In the genomic region with DNA sequence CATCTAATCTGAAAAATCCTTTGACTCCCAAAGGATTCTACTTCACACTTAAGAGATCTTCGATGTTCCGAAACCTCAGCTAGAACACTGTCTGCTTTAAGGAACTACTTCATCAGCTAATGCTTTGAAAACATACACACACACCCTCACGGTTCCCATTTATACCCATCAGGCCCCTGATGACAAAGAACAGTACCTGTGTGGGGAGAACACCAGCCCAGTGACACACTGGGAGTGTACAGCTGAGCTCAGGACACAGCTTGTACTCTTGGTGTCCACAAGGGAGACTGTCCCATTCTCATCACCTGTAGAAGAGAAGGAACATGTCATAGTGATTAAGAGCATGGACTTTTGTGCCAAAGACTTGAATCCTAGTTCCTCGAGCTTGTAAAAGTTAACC, we compare ENCODE assay signal across 23 cellular contexts. TPM values are rescaled to one million over a fixed set of nuclear protein-coding genes. Genes with fewer than 3 reads are reported as not detected.
DNase-seq lines count a peak whose midpoint lies in the region; ATAC-seq and TF ChIP-seq lines count a peak whose summit lies in the region.
"Had no signal": no experiment of that assay in that cellular context is flagged by ENCODE, and none has a peak within 500 bp of the region (broad histone marks: within the 10 kb centered on the region; RNA-seq: fewer than 3 reads in every experiment).

No MANE protein-coding gene starts in this region.

- POLR2A ChIA-PET in CD8-positive, alpha-beta memory T cell (lab: Charles Lee): no interaction called here
- POLR2A ChIA-PET in activated CD8-positive, alpha-beta T cell treated with anti-CD3 and anti-CD28 coated beads, Interleukin-2, amount 10 ng/mL, durations not matched to agents 7 days and 5 days (lab: Charles Lee): interaction anchor here (1.0 kb wide), 1 partner anchor 65 kb away, joined by 3 read pairs; no protein-coding TSS in a partner anchor

- H3K36me3 ChIP-seq in CD8-positive, alpha-beta memory T cell (ENCODE audit: insufficient read depth, low read length): peaks cover 49% of the 10 kb centered on the region
- H3K36me3 ChIP-seq in psoas muscle (ENCODE audit: insufficient read depth in 1 of 2, low read depth in 1 of 2): peaks cover 26 to 99% of the 10 kb centered on the region in 2 donors

- H3K4me3 Mint-ChIP-seq in activated T-cell treated with anti-CD3 and anti-CD28 coated beads, Interleukin-2, amount 50 U/mL, for 24 hours: no peak overlapping the region
- no peak overlapping the region for H3K4me3 Mint-ChIP-seq in CD8-positive, alpha-beta memory T cell
- no peak overlapping the region for H3K4me3 Mint-ChIP-seq in activated CD8-positive, alpha-beta T cell treated with anti-CD3 and anti-CD28 coated beads, Interleukin-2, amount 10 ng/mL, durations not matched to agents 7 days and 5 days
- no peak overlapping the region for H3K4me3 Mint-ChIP-seq in progenitor cell of endocrine pancreas (ENCODE audit: low read depth)

- peak overlapping the region; percentile 80 for H3K27ac Mint-ChIP-seq in activated T-cell treated with anti-CD3 and anti-CD28 coated beads, Interleukin-2, amount 50 U/mL, for 24 hours
- peak overlapping the region in 6 of 8 donors; percentile 33 to 70 (median 58) for H3K27ac Mint-ChIP-seq in CD8-positive, alpha-beta memory T cell
- H3K27ac Mint-ChIP-seq in activated CD8-positive, alpha-beta T cell treated with anti-CD3 and anti-CD28 coated beads, Interleukin-2, amount 10 ng/mL, durations not matched to agents 7 days and 5 days: peak overlapping the region; percentile 56
- peak overlapping the region; percentile 33 for H3K27ac Mint-ChIP-seq in progenitor cell of endocrine pancreas

- TF ChIP-seq CTCF in progenitor cell of endocrine pancreas (IDR thresholded peaks at IDR 0.05; ENCODE audit: unreplicated experiment) (no peak), psoas muscle (IDR thresholded peaks at IDR 0.05) (no peak)

- no peaks in the 10 kb centered on the region for H3K27me3 ChIP-seq in CD8-positive, alpha-beta memory T cell (ENCODE audit: insufficient read depth, low read length, poor library complexity, severe bottlenecking)
- no peaks in the 10 kb centered on the region for H3K27me3 ChIP-seq in psoas muscle (ENCODE audit: insufficient read depth in 3 of 3, low read length in 2 of 3)
- H3K27me3 ChIP-seq: BLaER1 treated with 17β-estradiol and CSF1 and Interleukin-3, amounts not matched to agents 10 nM and 100 nM; colonic mucosa; heart left ventricle had no signal

- CTCF ChIA-PET in CD8-positive, alpha-beta memory T cell (lab: Charles Lee): interaction anchor here (1.0 to 1.2 kb wide), 3 partner anchors 9 to 217 kb away, joined by 3 read pairs; no protein-coding TSS in a partner anchor
- CTCF ChIA-PET in activated CD8-positive, alpha-beta T cell treated with anti-CD3 and anti-CD28 coated beads, Interleukin-2, amount 10 ng/mL, durations not matched to agents 7 days and 5 days (lab: Charles Lee): interaction anchor here (0.7 to 3.4 kb wide), 14 partner anchors 9 to 313 kb away, joined by 3 to 16 read pairs (median 4); no protein-coding TSS in a partner anchor

- H3K27ac ChIP-seq in CD8-positive, alpha-beta memory T cell (ENCODE audit: low read depth, low read length): no peak overlapping the region
- no peak overlapping the region for H3K27ac ChIP-seq in psoas muscle
- H3K27ac ChIP-seq: BLaER1 treated with 17β-estradiol and CSF1 and Interleukin-3, amounts not matched to agents 10 nM and 100 nM; colonic mucosa; heart left ventricle; SK-N-MC had no signal

- no peaks in the 10 kb centered on the region for H3K9me3 Mint-ChIP-seq in activated T-cell treated with anti-CD3 and anti-CD28 coated beads, Interleukin-2, amount 50 U/mL, for 24 hours
- H3K9me3 Mint-ChIP-seq in CD8-positive, alpha-beta memory T cell: no peaks in the 10 kb centered on the region
- H3K9me3 Mint-ChIP-seq in activated CD8-positive, alpha-beta T cell treated with anti-CD3 and anti-CD28 coated beads, Interleukin-2, amount 10 ng/mL, durations not matched to agents 7 days and 5 days (ENCODE audit: insufficient read depth): no peaks in the 10 kb centered on the region
- H3K9me3 Mint-ChIP-seq in progenitor cell of endocrine pancreas (ENCODE audit: low read depth): no peaks in the 10 kb centered on the region

- H3K9me3 ChIP-seq in CD8-positive, alpha-beta memory T cell (ENCODE audit: low read length): no peaks in the 10 kb centered on the region
- no peaks in the 10 kb centered on the region for H3K9me3 ChIP-seq in psoas muscle
- H3K9me3 ChIP-seq: BLaER1 treated with 17β-estradiol and CSF1 and Interleukin-3, amounts not matched to agents 10 nM and 100 nM; colonic mucosa; heart left ventricle had no signal

- no peak for DNase-seq in activated T-cell treated with anti-CD3 and anti-CD28 coated beads, Interleukin-2, amount 50 U/mL, for 24 hours
- no peak for DNase-seq in activated T-cell treated with anti-CD3 and anti-CD28 coated beads, Interleukin-2, amount 50 U/mL, for 1 hour
- DNase-seq in CD8-positive, alpha-beta memory T cell: no peak
- no peak for DNase-seq in activated CD8-positive, alpha-beta T cell treated with anti-CD3 and anti-CD28 coated beads, Interleukin-2, amount 10 ng/mL, durations not matched to agents 7 days and 5 days
- no peak for DNase-seq in progenitor cell of endocrine pancreas (ENCODE audit: low spot score, unreplicated experiment)
- no peak for DNase-seq in psoas muscle
- no peak for DNase-seq in islet precursor cell
- DNase-seq: amygdala; colonic mucosa; effector memory CD4-positive, alpha-beta T cell; erythroblast; HCEC 1CT; heart left ventricle; IMR-90; NCI-H1092 treated with DMSO at 0.1 percent for 48 hours; NCI-H1930; NCI-H226; NCI-H774; RPMI8226; stimulated activated naive CD4-positive, alpha-beta T cell had no signal

- H3K4me1 Mint-ChIP-seq in activated T-cell treated with anti-CD3 and anti-CD28 coated beads, Interleukin-2, amount 50 U/mL, for 24 hours (ENCODE audit: low read depth): peaks cover 65% of the 10 kb centered on the region
- peaks cover 28 to 53% (median 41%) of the 10 kb centered on the region in 3 donors for H3K4me1 Mint-ChIP-seq in CD8-positive, alpha-beta memory T cell
- peaks cover 56% of the 10 kb centered on the region for H3K4me1 Mint-ChIP-seq in activated CD8-positive, alpha-beta T cell treated with anti-CD3 and anti-CD28 coated beads, Interleukin-2, amount 10 ng/mL, durations not matched to agents 7 days and 5 days (ENCODE audit: low read depth)
- H3K4me1 Mint-ChIP-seq in progenitor cell of endocrine pancreas (ENCODE audit: low read depth): peaks cover 45% of the 10 kb centered on the region

- H3K36me3 Mint-ChIP-seq in activated T-cell treated with anti-CD3 and anti-CD28 coated beads, Interleukin-2, amount 50 U/mL, for 24 hours (ENCODE audit: low read depth): peaks cover 99% of the 10 kb centered on the region
- H3K36me3 Mint-ChIP-seq in CD8-positive, alpha-beta memory T cell: peaks cover 0 to 90% (median 28%) of the 10 kb centered on the region in 3 donors
- H3K36me3 Mint-ChIP-seq in activated CD8-positive, alpha-beta T cell treated with anti-CD3 and anti-CD28 coated beads, Interleukin-2, amount 10 ng/mL, durations not matched to agents 7 days and 5 days (ENCODE audit: low read depth): peaks cover 84% of the 10 kb centered on the region
- H3K36me3 Mint-ChIP-seq in progenitor cell of endocrine pancreas (ENCODE audit: insufficient read depth): peaks cover 59% of the 10 kb centered on the region

- H3K27me3 Mint-ChIP-seq in activated T-cell treated with anti-CD3 and anti-CD28 coated beads, Interleukin-2, amount 50 U/mL, for 24 hours: no peaks in the 10 kb centered on the region
- peaks cover 0 to 3% of the 10 kb centered on the region in 2 donors for H3K27me3 Mint-ChIP-seq in CD8-positive, alpha-beta memory T cell
- H3K27me3 Mint-ChIP-seq in activated CD8-positive, alpha-beta T cell treated with anti-CD3 and anti-CD28 coated beads, Interleukin-2, amount 10 ng/mL, durations not matched to agents 7 days and 5 days (ENCODE audit: low read depth): no peaks in the 10 kb centered on the region
- H3K27me3 Mint-ChIP-seq in progenitor cell of endocrine pancreas: no peaks in the 10 kb centered on the region

- no peak for ATAC-seq in activated CD8-positive, alpha-beta T cell treated with anti-CD3 and anti-CD28 coated beads, Interleukin-2, amount 10 ng/mL, durations not matched to agents 7 days and 5 days
- ATAC-seq in psoas muscle (no peak), HG02973 (IDR thresholded peaks at IDR 0.05; ENCODE audit: unreplicated experiment) (no peak)

- H3K4me1 ChIP-seq in CD8-positive, alpha-beta memory T cell (ENCODE audit: insufficient read depth, low read length): peaks cover 25% of the 10 kb centered on the region
- no peaks in the 10 kb centered on the region for H3K4me1 ChIP-seq in psoas muscle
- H3K4me1 ChIP-seq: colonic mucosa had no signal

- intact Hi-C loops in psoas muscle (cut with DNase I): loop anchor here (5.0 to 10.0 kb wide), 3 partner anchors 60 to 1098 kb away; a partner anchor contains a TSS

- 80 to 85% (median 82%) methylated on average over 4 of the region's 4 CpGs for WGBS in psoas muscle, 3 donors

- no peak overlapping the region for H3K4me3 ChIP-seq in CD8-positive, alpha-beta memory T cell (ENCODE audit: low read length)
- H3K4me3 ChIP-seq in psoas muscle: no peak overlapping the region
- H3K4me3 ChIP-seq: BLaER1 treated with 17β-estradiol and CSF1 and Interleukin-3, amounts not matched to agents 10 nM and 100 nM; colonic mucosa; heart left ventricle; SK-N-MC had no signal

RNA-seq across cellular contexts. Expression of a gene that starts 6.6 kb away (rescaled TPM):
- total RNA-seq in CD8-positive, alpha-beta memory T cell: 10 to 100 TPM; 73.2 to 74.7 TPM
- polyA plus RNA-seq in CD8-positive, alpha-beta memory T cell: 42.2 TPM
- 10 to 100 TPM; 54.3 to 57.8 TPM for total RNA-seq in activated CD8-positive, alpha-beta T cell treated with anti-CD3 and anti-CD28 coated beads, Interleukin-2, amount 10 ng/mL, durations not matched to agents 7 days and 5 days
- total RNA-seq in progenitor cell of endocrine pancreas: 91.2 and 93.6 TPM in 2 replicates
- total RNA-seq in psoas muscle: 10 to 100 TPM; 35.3 to 48.2 (median 42.9) TPM
- 100 to 1,000 TPM in 1 of 3 donors, 10 to 100 TPM in 2; 36.7 to 103 (median 62.7) TPM for polyA plus RNA-seq in psoas muscle

RNA-seq across cellular contexts. Expression of a gene that starts 6.8 kb away (rescaled TPM):
- 100 to 1,000 TPM; 351 to 360 TPM for total RNA-seq in CD8-positive, alpha-beta memory T cell
- 455 TPM for polyA plus RNA-seq in CD8-positive, alpha-beta memory T cell
- 100 to 1,000 TPM; 396 to 404 TPM for total RNA-seq in activated CD8-positive, alpha-beta T cell treated with anti-CD3 and anti-CD28 coated beads, Interleukin-2, amount 10 ng/mL, durations not matched to agents 7 days and 5 days
- total RNA-seq in progenitor cell of endocrine pancreas (212 and 214 TPM in 2 replicates), psoas muscle (100 to 1,000 TPM; 272 to 484 (median 398) TPM)
- 100 to 1,000 TPM; 378 to 649 (median 465) TPM for polyA plus RNA-seq in psoas muscle

RNA-seq across cellular contexts. Expression of a gene that starts 14.9 kb away (rescaled TPM):
- total RNA-seq in CD8-positive, alpha-beta memory T cell: 1 to 10 TPM in 1 of 2 experiments, under 1 TPM in 1; 0.69 to 1.4 TPM
- polyA plus RNA-seq in CD8-positive, alpha-beta memory T cell: 0.63 TPM
- under 1 TPM; 0.74 to 0.99 TPM for total RNA-seq in activated CD8-positive, alpha-beta T cell treated with anti-CD3 and anti-CD28 coated beads, Interleukin-2, amount 10 ng/mL, durations not matched to agents 7 days and 5 days
- total RNA-seq in progenitor cell of endocrine pancreas (3.1 and 3.9 TPM in 2 replicates), psoas muscle (under 1 TPM; 0.25 to 0.64 (median 0.54) TPM)
- under 1 TPM; 0.25 to 0.39 (median 0.28) TPM for polyA plus RNA-seq in psoas muscle

RNA-seq across cellular contexts. Expression of a gene that starts 31.3 kb away (rescaled TPM):
- total RNA-seq in CD8-positive, alpha-beta memory T cell: 1 to 10 TPM; 3.9 to 4.9 TPM
- polyA plus RNA-seq in CD8-positive, alpha-beta memory T cell: 90.1 TPM
- 10 to 100 TPM; 40.1 to 42.1 TPM for total RNA-seq in activated CD8-positive, alpha-beta T cell treated with anti-CD3 and anti-CD28 coated beads, Interleukin-2, amount 10 ng/mL, durations not matched to agents 7 days and 5 days
- 0.55 and 0.69 TPM in 2 replicates for total RNA-seq in progenitor cell of endocrine pancreas
- 1 to 10 TPM; 3.6 to 8.5 (median 6.3) TPM for total RNA-seq in psoas muscle
- polyA plus RNA-seq in psoas muscle: 1 to 10 TPM; 3.8 to 9.9 (median 4.1) TPM
- total RNA-seq: IMR-90 had no signal
